ENCODE assay signal across 32 cellular contexts in genomic region chr4:89722517-89722916, GRCh38.
"Had no signal": no experiment of that assay in that cellular context is flagged by ENCODE, and none has a peak within 500 bp of the region (broad histone marks: within the 10 kb centered on the region; RNA-seq: fewer than 3 reads in every experiment).

No MANE protein-coding gene starts in this region.

- H3K27ac ChIP-seq: KMS-11, PC-9, RWPE1, SJCRH30, SK-N-MC had no signal

- H3K36me3 ChIP-seq: SJCRH30 had no signal

- H3K9ac ChIP-seq: KMS-11 had no signal

- H3K4me3 ChIP-seq: PC-9, SJCRH30, SK-N-MC had no signal

- H3K4me2 ChIP-seq: KMS-11, PC-9 had no signal

- FAIRE-seq: RCC 7860 had no signal

- ATAC-seq: Panc1, Right ventricle myocardium inferior, SK-N-SH treated with all-trans-retinoic acid at 6 μM for 48 hours, T-cell had no signal

- H3K27me3 ChIP-seq: SJCRH30 had no signal

- DNase-seq: Karpas-422, MM.1S, MV-4-11, NCI-H1092, NCI-H1105, NCI-H1417 treated with DMSO at 0.1 percent for 48 hours, NCI-H146, NCI-H1694, NCI-H187, NCI-H1930, NCI-H2029 treated with DMSO at 0.1 percent for 48 hours, NCI-H2081 treated with DMSO at 0.1 percent for 48 hours, NCI-H226, NCI-H446 treated with DMSO at 0.1 percent for 48 hours, NCI-H510A, NCI-H524, NCI-H526, NCI-H69, NCI-H748 treated with DMSO at 0.1 percent for 48 hours, NCI-H82, PC-9, SHP77, SIG-M5, SJCRH30, T-cell had no signal

- H3K4me1 ChIP-seq: SJCRH30 had no signal

- H2AFZ ChIP-seq: PC-9 had no signal
